In the genomic region with DNA sequence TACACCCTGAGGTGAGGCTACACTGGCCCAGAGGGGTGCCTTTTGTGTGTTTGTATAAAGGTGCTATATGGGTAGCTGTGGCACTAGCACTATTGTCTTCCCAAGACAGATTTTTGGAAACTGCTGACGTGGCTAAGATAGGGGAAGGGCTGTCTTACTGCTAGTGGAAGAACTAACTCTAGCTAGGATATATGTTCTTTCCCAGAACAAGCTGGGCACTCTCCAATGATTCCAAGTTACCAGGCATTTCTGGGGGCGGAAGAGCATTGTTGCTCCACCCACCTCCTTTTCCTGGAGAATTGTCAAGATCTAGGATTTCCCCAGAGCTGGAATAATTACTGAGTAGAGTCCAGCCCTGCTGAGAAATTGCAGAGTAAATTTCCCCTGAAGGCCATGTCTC, we compare ENCODE assay signal across 1 cellular context.
A peak's percentile ranks its signal among the peaks of the same experiment; 100 is the strongest.
TF ChIP-seq lines count a peak whose summit lies in the region.

No MANE protein-coding gene starts in this region.

TF ChIP-seq in IMR-90, 13 proteins besides CTCF, POLR2A, EP300 and RAD21:
- TF ChIP-seq MAFK (IDR thresholded peaks at IDR 0.05; ENCODE audit: low read depth, low read length) (peak; percentile 79), MAZ (IDR thresholded peaks at IDR 0.05; ENCODE audit: borderline replicate concordance, low read depth, low read length) (no peak), CEBPB (IDR thresholded peaks at IDR 0.05; ENCODE audit: low read depth, low read length) (no peak), FOS (IDR thresholded peaks at IDR 0.05; ENCODE audit: low read depth, low read length) (no peak)
